23 cellular contexts compared by ENCODE assay signal in genomic region chr13:38785047-38785446, GRCh38.
A peak's percentile ranks its signal among the peaks of the same experiment; 100 is the strongest.
DNase-seq lines count a peak whose midpoint lies in the region; ATAC-seq, FAIRE-seq and TF ChIP-seq lines count a peak whose summit lies in the region.
"Had no signal": no experiment of that assay in that cellular context is flagged by ENCODE, and none has a peak within 500 bp of the region (broad histone marks: within the 10 kb centered on the region; RNA-seq: fewer than 3 reads in every experiment).

No MANE protein-coding gene starts in this region.

- FAIRE-seq in keratinocyte (lab: Jason Lieb, UNC) = no peak
- FAIRE-seq: A204.1 had no signal

- no peaks in the 10 kb centered on the region for H3K9me1 ChIP-seq in keratinocyte (ENCODE audit: control insufficient read depth, extremely low read depth, insufficient read depth, low read length)

- H3K36me3 ChIP-seq in keratinocyte (ENCODE audit: control insufficient read depth in 2 of 2, extremely low read depth in 1 of 2, insufficient read depth in 2 of 2, low read length in 2 of 2) = no peaks in the 10 kb centered on the region
- H3K36me3 ChIP-seq in lower lobe of right lung = no peaks in the 10 kb centered on the region
- H3K36me3 ChIP-seq in stomach = no peaks in the 10 kb centered on the region
- H3K36me3 ChIP-seq in tibial nerve = no peaks in the 10 kb centered on the region
- H3K36me3 ChIP-seq: BE2C, MG63, Peyer's patch, SJSA1 had no signal

- no peaks in the 10 kb centered on the region for H3K79me2 ChIP-seq in keratinocyte (ENCODE audit: control insufficient read depth, insufficient read depth, low read length)

- TF ChIP-seq POLR2A in stomach (IDR thresholded peaks at IDR 0.05) (no peak), tibial nerve (IDR thresholded peaks at IDR 0.05) (no peak)

- H3K9me3 ChIP-seq in keratinocyte (ENCODE audit: control insufficient read depth, low read depth, low read length) = no peaks in the 10 kb centered on the region
- H3K9me3 ChIP-seq in lower lobe of right lung = no peaks in the 10 kb centered on the region
- no peaks in the 10 kb centered on the region for H3K9me3 ChIP-seq in stomach
- H3K9me3 ChIP-seq in tibial nerve = no peaks in the 10 kb centered on the region
- H3K9me3 ChIP-seq: BE2C, MG63, Peyer's patch, SJSA1 had no signal

- dilution Hi-C loops in keratinocyte (cut with MboI; ENCODE audit: extremely low pct_ligation_motif_present, low sequenced_read_pairs) = no loop called here

- H3K9ac ChIP-seq in keratinocyte (ENCODE audit: control insufficient read depth, extremely low read depth, insufficient read depth, low read length) = no peak overlapping the region

- no peaks in the 10 kb centered on the region for H3K4me1 ChIP-seq in keratinocyte (ENCODE audit: control insufficient read depth, extremely low read depth, insufficient read depth, low read length)
- no peaks in the 10 kb centered on the region for H3K4me1 ChIP-seq in lower lobe of right lung
- peaks cover 0 to 18% (median 2%) of the 10 kb centered on the region in 4 donors for H3K4me1 ChIP-seq in stomach
- no peaks in the 10 kb centered on the region for H3K4me1 ChIP-seq in tibial nerve
- H3K4me1 ChIP-seq: BE2C, Peyer's patch, SJSA1 had no signal

- peak in 1 of 2 donors; percentile 15 for ATAC-seq in lower lobe of right lung
- ATAC-seq in HG02852 (IDR thresholded peaks at IDR 0.05; ENCODE audit: unreplicated experiment) = no peak

- 22 to 44% (median 26%) methylated on average over 2 of the region's 2 CpGs for WGBS in stomach, 5 donors
- WGBS in tibial nerve, 2 donors = 61 to 65% methylated on average over 2 of the region's 2 CpGs

- TF ChIP-seq EP300 in stomach (IDR thresholded peaks at IDR 0.05) (no peak), tibial nerve (IDR thresholded peaks at IDR 0.05) (no peak)

- H3K27me3 ChIP-seq in keratinocyte (ENCODE audit: control insufficient read depth, extremely low read depth, insufficient read depth, low read length) (no peaks in the 10 kb centered on the region), lower lobe of right lung (ENCODE audit: low read depth) (no peaks in the 10 kb centered on the region), stomach (no peaks in the 10 kb centered on the region), tibial nerve (no peaks in the 10 kb centered on the region)
- H3K27me3 ChIP-seq: MG63, Peyer's patch, SJSA1 had no signal

- DNase-seq in DMS53 (lab: John Stamatoyannopoulos, UW) (peak; percentile 42), keratinocyte (ENCODE audit: low read depth, low spot score) (no peak), lower lobe of right lung (no peak), stomach (no peak), COR-L47 (lab: John Stamatoyannopoulos, UW) (no peak), DMS114 treated with DMSO at 0.1 percent for 48 hours (lab: John Stamatoyannopoulos, UW; ENCODE audit: unreplicated experiment) (no peak), tibial nerve (ENCODE audit: low spot score in 2 of 2) (no peak)
- DNase-seq: BE2C; CD4-positive, CD25-positive, alpha-beta regulatory T cell; DMS79; H7; HFFc6; Kasumi-1; MG63; NCI-H1048; NCI-H1436 treated with DMSO at 0.1 percent for 48 hours; NCI-H2029; NCI-H2171; NCI-H69; Peyer's patch had no signal

- H3K4me3 ChIP-seq in keratinocyte (ENCODE audit: control insufficient read depth in 2 of 3, extremely low read depth in 1 of 3, insufficient read depth in 2 of 3, low read depth in 1 of 3, low read length in 3 of 3) (no peak overlapping the region), lower lobe of right lung (peak overlapping the region; percentile 31), stomach (peak overlapping the region; percentile 11 to 38 (median 13)), tibial nerve (peak overlapping the region in 2 of 4 donors; percentile 3 to 23)
- H3K4me3 ChIP-seq: MG63, Peyer's patch, SJSA1 had no signal

- H3K4me2 ChIP-seq in keratinocyte (ENCODE audit: control insufficient read depth, extremely low read depth, insufficient read depth, low read depth, low read length) = no peak overlapping the region

- intact Hi-C loops in lower lobe of right lung (cut with DNase I) = no loop called here
- intact Hi-C loops in stomach (cut with DNase I; ENCODE audit: low total_unique reads) = no loop called here

- no peak overlapping the region for H3K27ac ChIP-seq in keratinocyte (ENCODE audit: control insufficient read depth, insufficient read depth, low read length)
- H3K27ac ChIP-seq in lower lobe of right lung = no peak overlapping the region
- peak overlapping the region in 4 of 5 donors; percentile 28 to 75 (median 52) for H3K27ac ChIP-seq in stomach
- peak overlapping the region in 1 of 4 donors; percentile 36 for H3K27ac ChIP-seq in tibial nerve
- H3K27ac ChIP-seq: Peyer's patch, SJSA1 had no signal

- TF ChIP-seq CTCF in keratinocyte (optimal IDR thresholded peaks at IDR 0.05 in 1 of 3, IDR thresholded peaks at IDR 0.05 in 1 of 3, conservative IDR thresholded peaks at IDR 0.05 in 1 of 3; ENCODE audit: extremely low read depth in 1 of 3, insufficient read depth in 2 of 3, low read length in 3 of 3) (no peak), lower lobe of right lung (IDR thresholded peaks at IDR 0.05) (no peak), stomach (IDR thresholded peaks at IDR 0.05) (no peak), tibial nerve (IDR thresholded peaks at IDR 0.05) (no peak)

- H4K20me1 ChIP-seq in keratinocyte (ENCODE audit: control insufficient read depth, extremely low read depth, insufficient read depth, low read length) = no peaks in the 10 kb centered on the region

- peak overlapping the region; percentile 21 for H2AFZ ChIP-seq in keratinocyte (ENCODE audit: control insufficient read depth, low read length)

Comparison
In these comparisons a context has a peak if more than half of its experiments do, and no peak if none do; other contexts are left out.
1. H3K27ac ChIP-seq: peak in stomach (4 of 5); none in keratinocyte (single experiment) and lower lobe of right lung (single experiment).
2. H3K4me3 ChIP-seq: peak in lower lobe of right lung (single experiment) and stomach (4 of 4); none in keratinocyte (0 of 3).